8 cellular contexts compared by ENCODE assay signal in genomic region chr1:31593770-31594632, GRCh38. TPM values are rescaled to one million over a fixed set of nuclear protein-coding genes. Genes with fewer than 3 reads are reported as not detected.
DNase-seq lines count a peak whose midpoint lies in the region; ATAC-seq, FAIRE-seq and TF ChIP-seq lines count a peak whose summit lies in the region.

No MANE protein-coding gene starts in this region.

- no peak for TF ChIP-seq POLR2A in body of pancreas (IDR thresholded peaks at IDR 0.05)

- H3K9ac ChIP-seq in kidney (ENCODE audit: low read length in 2 of 2) = no peak overlapping the region

- no peak overlapping the region for H3K4me3 Mint-ChIP-seq in T-helper 17 cell

- no peaks in the 10 kb centered on the region for H3K27me3 ChIP-seq in A673 (replicated peaks; ENCODE audit: insufficient read depth, low read depth, low read length, poor library complexity)
- H3K27me3 ChIP-seq in body of pancreas = no peaks in the 10 kb centered on the region

- H3K36me3 Mint-ChIP-seq in T-helper 17 cell (ENCODE audit: low read depth) = peaks cover 2% of the 10 kb centered on the region

- POLR2A ChIA-PET in A673 (lab: Charles Lee; ENCODE audit: low non-redundant PET) = interaction anchor here (0.7 kb wide), 1 partner anchor 73 kb away, joined by 11 read pairs; no protein-coding TSS in a partner anchor

- H3K27ac Mint-ChIP-seq in T-helper 17 cell = no peak overlapping the region

- 30 to 39% methylated on average over 10 of the region's 10 CpGs for WGBS in body of pancreas, 2 donors

- no TSS peak for BruUV-seq in A673 (replicated peaks; lab: Mats Ljungman, UMichigan)

- in situ Hi-C loops in GM13977 (cut with MboI; ENCODE audit: low pct_unique_long_range_greater_than_20kb, low sequenced_read_pairs, unreplicated experiment) = no loop called here

- H3K4me3 ChIP-seq in A673 (ENCODE audit: low read depth, low read length, poor library complexity, severe bottlenecking) (no peak overlapping the region), body of pancreas (no peak overlapping the region), kidney (ENCODE audit: low read length in 2 of 2) (no peak overlapping the region)

- H3K9me3 ChIP-seq in A673 (ENCODE audit: low read depth, low read length, poor library complexity, severe bottlenecking) = no peaks in the 10 kb centered on the region
- no peaks in the 10 kb centered on the region for H3K9me3 ChIP-seq in T-helper 17 cell (ENCODE audit: control insufficient read depth, low read length, poor library complexity, severe bottlenecking)
- H3K9me3 ChIP-seq in body of pancreas = no peaks in the 10 kb centered on the region
- H3K9me3 ChIP-seq in kidney (ENCODE audit: control insufficient read depth in 1 of 2, low read length in 2 of 2) = no peaks in the 10 kb centered on the region

- H3K36me3 ChIP-seq in A673 (ENCODE audit: insufficient read depth, low read length, poor library complexity, severe bottlenecking) (no peaks in the 10 kb centered on the region), body of pancreas (replicated peaks in 1 of 2; ENCODE audit: insufficient read depth in 1 of 2, low read depth in 2 of 2) (no peaks in the 10 kb centered on the region), kidney (ENCODE audit: control insufficient read depth in 1 of 2, insufficient read depth in 2 of 2, low read length in 2 of 2) (no peaks in the 10 kb centered on the region)

- CTCF ChIA-PET in A673 (lab: Charles Lee) = interaction anchor here (0.7 kb wide), 1 partner anchor 15 kb away, joined by 5 read pairs; no protein-coding TSS in a partner anchor

- peaks cover 7% of the 10 kb centered on the region for H3K4me1 Mint-ChIP-seq in T-helper 17 cell

- TF ChIP-seq CTCF in A673 (conservative IDR thresholded peaks at IDR 0.05; ENCODE audit: low read depth, low read length) (peak; percentile 94), GM13977 (IDR thresholded peaks at IDR 0.05; ENCODE audit: extremely low read depth, insufficient read depth, missing control alignments) (peak; percentile 92), body of pancreas (IDR thresholded peaks at IDR 0.05) (peak; percentile 67 to 95 (median 89)), kidney (IDR thresholded peaks at IDR 0.05; ENCODE audit: borderline replicate concordance, extremely low read depth, insufficient read depth) (peak; percentile 81)

- no peaks in the 10 kb centered on the region for H3K4me1 ChIP-seq in A673 (ENCODE audit: insufficient read depth, low read length, poor library complexity, severe bottlenecking)
- H3K4me1 ChIP-seq in body of pancreas = peaks cover 8% of the 10 kb centered on the region
- peaks cover 0 to 5% of the 10 kb centered on the region in 2 donors for H3K4me1 ChIP-seq in kidney (ENCODE audit: control insufficient read depth in 1 of 2, insufficient read depth in 1 of 2, low read depth in 1 of 2, low read length in 2 of 2)

- DNase-seq in A673 (ENCODE audit: low spot score) (peak; percentile 83), GM13977 (ENCODE audit: low spot score) (peak; percentile 77), NCI-H1105 (lab: John Stamatoyannopoulos, UW) (peak; percentile 54), T-helper 17 cell (peak in 2 of 3 donors; percentile 34 to 64), body of pancreas (peak; percentile 87 to 92 (median 90)), kidney (peak; percentile 91)
- DNase-seq in stimulated activated CD4-positive, alpha-beta T cell treated with anti-CD3 and anti-CD28 coated beads, Interleukin-4, amount 100 ng/mL, for 48 hours (ENCODE audit: low read depth in 2 of 2) = peak; percentile 45 to 71

- peaks cover 44% of the 10 kb centered on the region for H3K27me3 Mint-ChIP-seq in T-helper 17 cell

- intact Hi-C loops in A673 (cut with micrococcal nuclease; ENCODE audit: unreplicated experiment) = loop anchor here (2.0 kb wide), 1 partner anchor 29 kb away; no protein-coding TSS in a partner anchor
- intact Hi-C loops in body of pancreas (cut with DNase I) = no loop called here
- intact Hi-C loops in kidney (cut with DNase I) = loop anchor here (5.0 kb wide), 1 partner anchor 42 kb away; no protein-coding TSS in a partner anchor

- ATAC-seq in T-helper 17 cell (peak; percentile 90), body of pancreas (peak; percentile 94), GM18520 (IDR thresholded peaks at IDR 0.05; ENCODE audit: unreplicated experiment) (no peak)

- FAIRE-seq in kidney (lab: Jason Lieb, UNC) = no peak

- no peak overlapping the region for H3K27ac ChIP-seq in A673 (ENCODE audit: low read depth, low read length, poor library complexity, severe bottlenecking)
- H3K27ac ChIP-seq in body of pancreas = peak overlapping the region in 1 of 4 donors; percentile 21
- no peak overlapping the region for H3K27ac ChIP-seq in kidney (ENCODE audit: low read depth in 2 of 2, low read length in 2 of 2)

RNA-seq across cellular contexts. Expression of gene TINAGL1, which starts 17.7 kb away (rescaled TPM):
- total RNA-seq in A673 (2021) (not detected in 2 replicates), T-helper 17 cell (not detected), body of pancreas (100 to 1,000 TPM in 1 of 2 donors, 10 to 100 TPM in 1; 47.2 to 148 TPM), kidney (246 TPM)
- 171 TPM for polyA plus RNA-seq in kidney (ENCODE audit: insufficient read depth, low read depth, low replicate concordance)

RNA-seq across cellular contexts. Expression of gene HCRTR1, which starts 23.5 kb away (rescaled TPM):
- total RNA-seq in A673 (2021) (not detected in 2 replicates), T-helper 17 cell (not detected), body of pancreas (not detected), kidney (0.35 TPM)
- polyA plus RNA-seq in kidney (ENCODE audit: insufficient read depth, low read depth, low replicate concordance) = not detected

RNA-seq across cellular contexts. Expression of gene PEF1, which starts 50.7 kb away (rescaled TPM):
- 56.3 and 57.9 TPM in 2 replicates for total RNA-seq in A673 (2021)
- total RNA-seq in T-helper 17 cell = 10 to 100 TPM; 44.0 to 47.6 TPM
- total RNA-seq in body of pancreas = 10 to 100 TPM; 23.6 to 24.1 TPM
- 69.0 TPM for total RNA-seq in kidney
- polyA plus RNA-seq in kidney (ENCODE audit: insufficient read depth, low read depth, low replicate concordance) = 120 TPM

Comparison
In these comparisons a context has a peak if more than half of its experiments do, and no peak if none do; other contexts are left out.
1. RNA of gene TINAGL1, which starts 17.7 kb away (total RNA-seq): 246 TPM in kidney (single experiment) and 47.2 to 148 TPM in body of pancreas; not detected in A673 and not detected in T-helper 17 cell; every median in the first group is over 10 times any median in the second.
2. Peak in every context shown above with its lines, with median percentiles within 50 percentile points of each other: DNase-seq and CTCF ChIP-seq.